In genomic region chr2:189347540-189347939, GRCh38 we compare ENCODE assay signal across 8 cellular contexts.
DNase-seq lines count a peak whose midpoint lies in the region; ATAC-seq and TF ChIP-seq lines count a peak whose summit lies in the region.

No MANE protein-coding gene starts in this region.

- H3K9me3 ChIP-seq in AG04450 (ENCODE audit: control insufficient read depth, insufficient read depth, low read length), result no peaks in the 10 kb centered on the region

- no peaks in the 10 kb centered on the region for H3K27me3 ChIP-seq in AG04450 (ENCODE audit: control insufficient read depth, insufficient read depth, low read length)

- TF ChIP-seq CTCF in AG04450 (IDR thresholded peaks at IDR 0.05; ENCODE audit: low read depth, low read length) (0 out of 2 replicates have a peak, but pooled peaks have one; percentile 18), GM13977 (IDR thresholded peaks at IDR 0.05; ENCODE audit: extremely low read depth, insufficient read depth, missing control alignments) (peak; percentile 18)

- H3K27ac ChIP-seq in AG04450 (ENCODE audit: low read depth, low read length), result no peak overlapping the region

- H3K4me3 ChIP-seq in AG04450 (ENCODE audit: low read depth, low read length), result no peak overlapping the region

- CTCF ChIA-PET in AG04450 (lab: Charles Lee), result interaction anchor here (0.6 to 1.8 kb wide), 3 partner anchors 253 to 823 kb away, joined by 3 to 8 read pairs (median 4); no protein-coding TSS in a partner anchor

- POLR2A ChIA-PET in AG04450 (lab: Yijun Ruan, JAX), result no interaction called here

- DNase-seq in AG04450 (ENCODE audit: low read depth, low spot score), result peak; percentile 88
- DNase-seq in GM13977 (ENCODE audit: low spot score), result peak; percentile 21
- DNase-seq in RKO (ENCODE audit: low spot score), result peak; percentile 81
- DNase-seq in epidermal melanocyte (ENCODE audit: insufficient read length, low spot score), result peak; percentile 58
- peak; percentile 95 for DNase-seq in myocyte (ENCODE audit: low read depth)
- DNase-seq in NCI-H1092 (lab: John Stamatoyannopoulos, UW), result no peak

- in situ Hi-C loops in GM13977 (cut with MboI; ENCODE audit: low pct_unique_long_range_greater_than_20kb, low sequenced_read_pairs, unreplicated experiment), result no loop called here

- ATAC-seq in HG02759 (IDR thresholded peaks at IDR 0.05; ENCODE audit: unreplicated experiment), result peak; percentile 61
- ATAC-seq in HG03439 (IDR thresholded peaks at IDR 0.05; ENCODE audit: unreplicated experiment), result no peak
